In the genomic region with DNA sequence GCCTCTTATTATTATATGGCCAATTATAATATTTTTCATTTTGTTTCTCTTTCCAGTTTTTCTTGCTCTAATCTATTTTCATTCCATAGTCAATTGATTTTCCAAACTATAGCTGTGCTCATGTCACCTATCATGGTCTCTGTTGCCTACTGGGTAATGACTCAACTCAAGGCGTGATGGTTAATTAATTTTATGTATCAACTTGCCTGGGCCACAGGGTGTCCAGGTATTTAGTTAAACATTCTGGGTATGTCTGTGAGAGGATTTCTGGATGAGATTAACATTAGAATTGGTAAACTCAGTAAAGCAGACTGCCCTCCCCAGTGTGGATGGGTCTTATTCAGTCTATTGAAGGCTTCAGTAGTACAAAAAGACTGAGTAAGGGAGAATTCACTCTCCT, we compare ENCODE assay signal across 22 cellular contexts. TPM values are rescaled to one million over a fixed set of nuclear protein-coding genes. Genes with fewer than 3 reads are reported as not detected.
DNase-seq lines count a peak whose midpoint lies in the region; ATAC-seq, FAIRE-seq and TF ChIP-seq lines count a peak whose summit lies in the region.
"Had no signal": no experiment of that assay in that cellular context is flagged by ENCODE, and none has a peak within 500 bp of the region (broad histone marks: within the 10 kb centered on the region; RNA-seq: fewer than 3 reads in every experiment).

No MANE protein-coding gene starts in this region.

- no peak overlapping the region for H3K14ac ChIP-seq in IMR-90 (replicated peaks; ENCODE audit: low read depth, low read length)

- H3K4ac ChIP-seq in IMR-90 (ENCODE audit: low read depth, low read length): no peak overlapping the region

- H3K27ac ChIP-seq in 22Rv1: peak overlapping the region; percentile 90
- H3K27ac ChIP-seq in IMR-90 (ENCODE audit: insufficient read depth, low read length): no peak overlapping the region
- H3K27ac ChIP-seq in endothelial cell of umbilical vein (ENCODE audit: insufficient read depth, low read depth, low read length): peak overlapping the region; percentile 89
- peak overlapping the region; percentile 23 for H3K27ac ChIP-seq in muscle layer of duodenum (ENCODE audit: low read length)
- H3K27ac ChIP-seq: dorsolateral prefrontal cortex, heart right ventricle, left ventricle myocardium inferior, VCaP had no signal

- H2AK5ac ChIP-seq in IMR-90 (ENCODE audit: low read depth, low read length): no peak overlapping the region

- dilution Hi-C loops in IMR-90 (cut with HindIII; ENCODE audit: low sequenced_read_pairs, unreplicated experiment): no loop called here
- dilution Hi-C loops in endothelial cell of umbilical vein (cut with MboI; ENCODE audit: extremely low pct_ligation_motif_present, low sequenced_read_pairs): no loop called here

- no peak overlapping the region for H2BK5ac ChIP-seq in IMR-90 (ENCODE audit: low read depth, low read length, poor library complexity, severe bottlenecking)

- TF ChIP-seq RAD21 in IMR-90 (IDR thresholded peaks at IDR 0.05; ENCODE audit: low read length): no peak

- H3K79me2 ChIP-seq in endothelial cell of umbilical vein (ENCODE audit: control insufficient read depth, insufficient read depth, low read length): no peaks in the 10 kb centered on the region

- POLR2A ChIA-PET in IMR-90 (lab: Charles Lee; ENCODE audit: unreplicated experiment): no interaction called here
- POLR2A ChIA-PET in endothelial cell of umbilical vein (lab: Charles Lee): no interaction called here

- H3K9me3 ChIP-seq in IMR-90 (ENCODE audit: control insufficient read depth, insufficient read depth, low read length) (no peaks in the 10 kb centered on the region), endothelial cell of umbilical vein (replicated peaks; ENCODE audit: control insufficient read depth, insufficient read depth, low read length) (no peaks in the 10 kb centered on the region), muscle layer of duodenum (ENCODE audit: control insufficient read depth in 1 of 2, low read length in 2 of 2) (no peaks in the 10 kb centered on the region)
- H3K9me3 ChIP-seq: heart right ventricle, left ventricle myocardium inferior had no signal

- H4K20me1 ChIP-seq in IMR-90 (ENCODE audit: insufficient read depth, low read length): no peaks in the 10 kb centered on the region
- H4K20me1 ChIP-seq in endothelial cell of umbilical vein (replicated peaks; ENCODE audit: control insufficient read depth, extremely low read depth, insufficient read depth, low read length): no peaks in the 10 kb centered on the region

- no peak overlapping the region for H2BK15ac ChIP-seq in IMR-90 (ENCODE audit: low read depth, low read length)

- H3K4me3 ChIP-seq in IMR-90 (ENCODE audit: insufficient read depth, low read depth, low read length) (no peak overlapping the region), endothelial cell of umbilical vein (replicated peaks in 1 of 3; ENCODE audit: insufficient read depth in 1 of 3, low read depth in 1 of 3, low read length in 3 of 3) (no peak overlapping the region), muscle layer of duodenum (ENCODE audit: low read depth in 1 of 2, low read length in 2 of 2) (no peak overlapping the region)
- H3K4me3 ChIP-seq: dorsolateral prefrontal cortex, heart right ventricle, left ventricle myocardium inferior, skin epidermis had no signal

- TF ChIP-seq CTCF in 22Rv1 (IDR thresholded peaks at IDR 0.05) (no peak), IMR-90 (conservative IDR thresholded peaks at IDR 0.05; ENCODE audit: low read depth, low read length) (no peak), endothelial cell of umbilical vein (IDR thresholded peaks at IDR 0.05; ENCODE audit: extremely low read depth in 1 of 2, insufficient read depth in 1 of 2, low read depth in 1 of 2, low read length in 2 of 2) (no peak)

- FAIRE-seq in endothelial cell of umbilical vein (lab: Jason Lieb, UNC): no peak

- in situ Hi-C loops in IMR-90 (cut with MboI; ENCODE audit: low sequenced_read_pairs): no loop called here

- H2AK9ac ChIP-seq in IMR-90 (replicated peaks; ENCODE audit: low read depth, low read length, poor library complexity): no peak overlapping the region

- no CpG with 5 or more reads among the region's 1 CpG for WGBS in IMR-90 (ENCODE audit: extremely low coverage in 2 of 2, insufficient read length in 1 of 2), 2 experiments

- no peak overlapping the region for H4K5ac ChIP-seq in IMR-90 (ENCODE audit: low read depth, low read length)

- no peak overlapping the region; the same call in 1 of the 2 replicates for H3K18ac ChIP-seq in IMR-90 (ENCODE audit: low read depth, low read length)

- no peak overlapping the region for H3K23ac ChIP-seq in IMR-90 (ENCODE audit: low read depth, low read length)

- H3K9me1 ChIP-seq in IMR-90 (ENCODE audit: insufficient read depth, low read length) (peaks cover 3% of the 10 kb centered on the region), endothelial cell of umbilical vein (replicated peaks; ENCODE audit: control insufficient read depth, extremely low read depth, insufficient read depth, low read length) (no peaks in the 10 kb centered on the region)

- no peak for ATAC-seq in IMR-90 (ENCODE audit: low read depth)
- ATAC-seq: heart right ventricle; stimulated activated effector memory CD8-positive, alpha-beta T cell treated with anti-CD3 and anti-CD28 coated beads, Interleukin-12 subunit alpha, Interleukin-12 subunit beta, amount 100 ng/mL, for 72 hours had no signal

- peak overlapping the region; percentile 33; the same call in 1 of the 2 replicates for H2BK20ac ChIP-seq in IMR-90 (ENCODE audit: low read depth, low read length)

- H3K9ac ChIP-seq in IMR-90 (ENCODE audit: low read depth, low read length) (no peak overlapping the region), endothelial cell of umbilical vein (replicated peaks; ENCODE audit: extremely low read depth, insufficient read depth, low read length) (no peak overlapping the region)

- H2BK120ac ChIP-seq in IMR-90 (ENCODE audit: low read depth, low read length): peak overlapping the region; percentile 16; the same call in 1 of the 2 replicates

- no peaks in the 10 kb centered on the region for H3K36me3 ChIP-seq in IMR-90 (ENCODE audit: control insufficient read depth, insufficient read depth, low read length)
- H3K36me3 ChIP-seq in endothelial cell of umbilical vein (ENCODE audit: control insufficient read depth in 2 of 2, extremely low read depth in 1 of 2, insufficient read depth in 2 of 2, low read length in 2 of 2): no peaks in the 10 kb centered on the region
- no peaks in the 10 kb centered on the region for H3K36me3 ChIP-seq in muscle layer of duodenum (ENCODE audit: control insufficient read depth in 1 of 2, insufficient read depth in 2 of 2, low read length in 2 of 2)
- H3K36me3 ChIP-seq: heart right ventricle, left ventricle myocardium inferior had no signal

- BruUV-seq in IMR-90 (replicated peaks; lab: Mats Ljungman, UMichigan) (no TSS peak), endothelial cell of umbilical vein (replicated peaks; lab: Mats Ljungman, UMichigan) (no TSS peak)

- DNase-seq in IMR-90 (no peak), endothelial cell of umbilical vein (ENCODE audit: low read depth, low spot score) (no peak), NCI-H510A (lab: John Stamatoyannopoulos, UW) (no peak), DMS79 (lab: John Stamatoyannopoulos, UW) (no peak), NCI-H82 (lab: John Stamatoyannopoulos, UW) (no peak)
- no peak for DNase-seq in stimulated activated CD4-positive, alpha-beta T cell treated with anti-CD3 and anti-CD28 coated beads, Interleukin-12 subunit alpha, Interleukin-12 subunit beta, amount 100 ng/mL, for 4 hours
- DNase-seq: activated CD4-positive, alpha-beta T cell treated with anti-CD3 and anti-CD28 coated beads, Interleukin-2, amount 10 ng/mL, durations not matched to agents 24 days and 14 days; activated naive CD4-positive, alpha-beta T cell treated with anti-CD3 and anti-CD28 coated beads, Interleukin-2, amount 50 U/mL, for 16 hours; central memory CD4-positive, alpha-beta T cell; COR-L47; dorsolateral prefrontal cortex; heart right ventricle; Karpas-422; left ventricle myocardium inferior; NCI-H1694 treated with DMSO at 0.1 percent for 48 hours; nephron progenitor cell; posterior cingulate gyrus had no signal

- TF ChIP-seq POLR2A in IMR-90 (IDR thresholded peaks at IDR 0.05; ENCODE audit: low read depth, low read length): no peak
- TF ChIP-seq POLR2A in endothelial cell of umbilical vein (IDR thresholded peaks at IDR 0.05; ENCODE audit: low read depth, low read length): no peak

- no peak overlapping the region for H4K8ac ChIP-seq in IMR-90 (ENCODE audit: low read depth in 2 of 2, low read length in 2 of 2)

- H3K4me2 ChIP-seq in IMR-90 (ENCODE audit: low read depth, low read length) (no peak overlapping the region), endothelial cell of umbilical vein (ENCODE audit: insufficient read depth, low read length) (peak overlapping the region; percentile 81)

- H3K4me1 ChIP-seq in IMR-90 (ENCODE audit: control insufficient read depth, insufficient read depth, low read length) (no peaks in the 10 kb centered on the region; the same call in 1 of the 2 replicates), endothelial cell of umbilical vein (ENCODE audit: control insufficient read depth, extremely low read depth, insufficient read depth, low read length) (peaks cover 43% of the 10 kb centered on the region), muscle layer of duodenum (ENCODE audit: control insufficient read depth in 1 of 2, insufficient read depth in 2 of 2, low read length in 2 of 2) (no peaks in the 10 kb centered on the region)
- H3K4me1 ChIP-seq: left ventricle myocardium inferior had no signal

- no peak overlapping the region for H4K91ac ChIP-seq in IMR-90 (ENCODE audit: insufficient read depth, low read depth, low read length)

- H3K79me1 ChIP-seq in IMR-90 (ENCODE audit: low read depth in 1 of 2, low read length in 2 of 2): no peaks in the 10 kb centered on the region

- CTCF ChIA-PET in IMR-90 (lab: Yijun Ruan, JAX): no interaction called here
- CTCF ChIA-PET in endothelial cell of umbilical vein (lab: Charles Lee): interaction anchor here (1.1 to 1.3 kb wide), 3 partner anchors 10 to 301 kb away, joined by 3 to 4 read pairs (median 4); partner anchors contain the start of gene FHIP1A

- intact Hi-C loops in IMR-90 (cut with micrococcal nuclease) (no loop called here), endothelial cell of umbilical vein (cut with micrococcal nuclease) (loop anchor here (1.0 to 5.0 kb wide), 7 partner anchors 11 to 1118 kb away; partner anchors contain the start of genes FBXW7, PRSS48 and RPS3A)

- no peaks in the 10 kb centered on the region for H3K27me3 ChIP-seq in IMR-90 (ENCODE audit: control insufficient read depth, insufficient read depth, low read length)
- no peaks in the 10 kb centered on the region for H3K27me3 ChIP-seq in endothelial cell of umbilical vein (ENCODE audit: control insufficient read depth in 2 of 2, insufficient read depth in 2 of 2, low read length in 2 of 2)
- no peaks in the 10 kb centered on the region for H3K27me3 ChIP-seq in muscle layer of duodenum (ENCODE audit: low read depth, low read length)

- H2AFZ ChIP-seq in IMR-90 (replicated peaks; ENCODE audit: low read length, poor library complexity): no peak overlapping the region
- no peak overlapping the region for H2AFZ ChIP-seq in endothelial cell of umbilical vein (ENCODE audit: low read depth, low read length)

- H3K56ac ChIP-seq in IMR-90 (ENCODE audit: extremely low read depth, insufficient read depth, low read length): no peak overlapping the region

RNA-seq across cellular contexts. Expression of gene FHIP1A, which starts 9.9 kb away (rescaled TPM):
- total RNA-seq in IMR-90 (2012; rRNA removed) (under 0.01 and 0.18 TPM in 2 replicates), endothelial cell of umbilical vein (0.58 and 2.2 TPM in 2 replicates)
- polyA plus RNA-seq in IMR-90 (2012; rRNA removed) (0.02 and 0.04 TPM in 2 replicates), endothelial cell of umbilical vein (0.13 and 0.19 TPM in 2 replicates)
- polyA plus RNA-seq in IMR-90 (2012; cell fraction: cytosol; rRNA removed): 0.01 and 0.02 TPM in 2 replicates
- polyA plus RNA-seq in IMR-90 (2012; cell fraction: nucleus; rRNA removed; ENCODE audit: low replicate concordance): 0.06 TPM in 1 of 2 replicates, not detected in the other
- polyA plus RNA-seq in endothelial cell of umbilical vein (2011; cell fraction: cytosol; rRNA removed): 0.13 and 0.17 TPM in 2 replicates
- polyA plus RNA-seq in endothelial cell of umbilical vein (2011; cell fraction: nucleus; rRNA removed): 0.41 and 0.50 TPM in 2 replicates
- 0.11 TPM in 1 of 2 replicates, not detected in the other for polyA plus RNA-seq in endothelial cell of umbilical vein (2012)
- 0.46 and 0.91 TPM in 2 replicates for polyA minus RNA-seq in endothelial cell of umbilical vein
- polyA minus RNA-seq in endothelial cell of umbilical vein (2011; cell fraction: cytosol; rRNA and poly(A)+ RNA removed): 9.7 TPM
- polyA minus RNA-seq in endothelial cell of umbilical vein (2011; cell fraction: nucleus; rRNA and poly(A)+ RNA removed): 0.63 and 2.2 TPM in 2 replicates
- total RNA-seq: activated CD4-positive, alpha-beta T cell treated with anti-CD3 and anti-CD28 coated beads, Interleukin-2, amount 10 ng/mL, durations not matched to agents 24 days and 14 days had no signal
